15 cellular contexts compared by ENCODE assay signal in genomic region chr17:75874323-75875181, GRCh38. TPM values are rescaled to one million over a fixed set of nuclear protein-coding genes. Genes with fewer than 3 reads are reported as not detected.
DNase-seq lines count a peak whose midpoint lies in the region; ATAC-seq and TF ChIP-seq lines count a peak whose summit lies in the region.
"Had no signal": no experiment of that assay in that cellular context is flagged by ENCODE, and none has a peak within 500 bp of the region (broad histone marks: within the 10 kb centered on the region; RNA-seq: fewer than 3 reads in every experiment).

No MANE protein-coding gene starts in this region.

- in situ Hi-C loops in GM13977 (cut with MboI; ENCODE audit: low pct_unique_long_range_greater_than_20kb, low sequenced_read_pairs, unreplicated experiment) = no loop called here

- POLR2A ChIA-PET in activated CD4-positive, alpha-beta memory T cell treated with anti-CD3 and anti-CD28 coated beads, Interleukin-2, amount 10 ng/mL, durations not matched to agents 7 days and 5 days (lab: Charles Lee) = interaction anchor here (0.8 to 12.6 kb wide), 8 partner anchors 10 to 99 kb away, joined by 3 to 221 read pairs (median 24); partner anchors contain the start of genes TRIM65, UNK and WBP2
- POLR2A ChIA-PET in activated CD4-positive, alpha-beta memory T cell treated with anti-CD3 and anti-CD28 coated beads for 36 hours (lab: Charles Lee) = interaction anchor here (1.7 kb wide), 1 partner anchor 13 kb away, joined by 3 read pairs; no protein-coding TSS in a partner anchor

- H3K4me3 Mint-ChIP-seq in activated CD4-positive, alpha-beta memory T cell treated with anti-CD3 and anti-CD28 coated beads, Interleukin-2, amount 10 ng/mL, durations not matched to agents 7 days and 5 days = no peak overlapping the region
- no peak overlapping the region for H3K4me3 Mint-ChIP-seq in activated CD4-positive, alpha-beta memory T cell treated with anti-CD3 and anti-CD28 coated beads for 36 hours

- H3K27me3 Mint-ChIP-seq in activated CD4-positive, alpha-beta memory T cell treated with anti-CD3 and anti-CD28 coated beads, Interleukin-2, amount 10 ng/mL, durations not matched to agents 7 days and 5 days = peaks cover 7% of the 10 kb centered on the region
- no peaks in the 10 kb centered on the region for H3K27me3 Mint-ChIP-seq in activated CD4-positive, alpha-beta memory T cell treated with anti-CD3 and anti-CD28 coated beads for 36 hours

- H3K27ac Mint-ChIP-seq in activated CD4-positive, alpha-beta memory T cell treated with anti-CD3 and anti-CD28 coated beads, Interleukin-2, amount 10 ng/mL, durations not matched to agents 7 days and 5 days = peak overlapping the region; percentile 38
- no peak overlapping the region for H3K27ac Mint-ChIP-seq in activated CD4-positive, alpha-beta memory T cell treated with anti-CD3 and anti-CD28 coated beads for 36 hours

- H3K27ac ChIP-seq in RWPE2 (ENCODE audit: poor library complexity, severe bottlenecking) (peak overlapping the region; percentile 96), right atrium auricular region (peak overlapping the region; percentile 93 to 94), thoracic aorta (peak overlapping the region; percentile 99)

- no peak overlapping the region for H3K4me3 ChIP-seq in RWPE2 (ENCODE audit: severe bottlenecking)
- no peak overlapping the region for H3K4me3 ChIP-seq in right atrium auricular region
- H3K4me3 ChIP-seq in thoracic aorta = peak overlapping the region; percentile 78
- H3K4me3 ChIP-seq: HAP-1 had no signal

- no peak for TF ChIP-seq CTCF in RWPE2 (IDR thresholded peaks at IDR 0.05; ENCODE audit: poor library complexity, severe bottlenecking)
- no peak for TF ChIP-seq CTCF in right atrium auricular region (IDR thresholded peaks at IDR 0.05)
- no peak for TF ChIP-seq CTCF in thoracic aorta (IDR thresholded peaks at IDR 0.05)
- no peak for TF ChIP-seq CTCF in GM13977 (IDR thresholded peaks at IDR 0.05; ENCODE audit: extremely low read depth, insufficient read depth, missing control alignments)

- H3K9me3 ChIP-seq in RWPE2 (ENCODE audit: severe bottlenecking) (no peaks in the 10 kb centered on the region), right atrium auricular region (no peaks in the 10 kb centered on the region), thoracic aorta (no peaks in the 10 kb centered on the region)
- H3K9me3 ChIP-seq: HAP-1 had no signal

- H3K9me3 Mint-ChIP-seq in activated CD4-positive, alpha-beta memory T cell treated with anti-CD3 and anti-CD28 coated beads, Interleukin-2, amount 10 ng/mL, durations not matched to agents 7 days and 5 days = no peaks in the 10 kb centered on the region
- no peaks in the 10 kb centered on the region for H3K9me3 Mint-ChIP-seq in activated CD4-positive, alpha-beta memory T cell treated with anti-CD3 and anti-CD28 coated beads for 36 hours

- no peaks in the 10 kb centered on the region for H3K27me3 ChIP-seq in RWPE2 (ENCODE audit: insufficient read depth, poor library complexity, severe bottlenecking)
- H3K27me3 ChIP-seq in right atrium auricular region = no peaks in the 10 kb centered on the region
- no peaks in the 10 kb centered on the region for H3K27me3 ChIP-seq in thoracic aorta (replicated peaks; ENCODE audit: insufficient read depth)

- intact Hi-C loops in activated CD4-positive, alpha-beta memory T cell treated with anti-CD3 and anti-CD28 coated beads for 36 hours (cut with micrococcal nuclease) = no loop called here

- H3K4me1 Mint-ChIP-seq in activated CD4-positive, alpha-beta memory T cell treated with anti-CD3 and anti-CD28 coated beads, Interleukin-2, amount 10 ng/mL, durations not matched to agents 7 days and 5 days = peaks cover 55% of the 10 kb centered on the region
- H3K4me1 Mint-ChIP-seq in activated CD4-positive, alpha-beta memory T cell treated with anti-CD3 and anti-CD28 coated beads for 36 hours (ENCODE audit: low read depth) = peaks cover 35% of the 10 kb centered on the region

- no peak for ATAC-seq in RWPE2 (ENCODE audit: low read depth)
- no peak for ATAC-seq in thoracic aorta (ENCODE audit: insufficient number of reproducible peaks, low FRiP score, low read depth)
- ATAC-seq: right cardiac atrium had no signal

- H3K36me3 Mint-ChIP-seq in activated CD4-positive, alpha-beta memory T cell treated with anti-CD3 and anti-CD28 coated beads, Interleukin-2, amount 10 ng/mL, durations not matched to agents 7 days and 5 days (ENCODE audit: low read depth) = peaks cover 25% of the 10 kb centered on the region
- peaks cover 3% of the 10 kb centered on the region for H3K36me3 Mint-ChIP-seq in activated CD4-positive, alpha-beta memory T cell treated with anti-CD3 and anti-CD28 coated beads for 36 hours

- CTCF ChIA-PET in activated CD4-positive, alpha-beta memory T cell treated with anti-CD3 and anti-CD28 coated beads, Interleukin-2, amount 10 ng/mL, durations not matched to agents 7 days and 5 days (lab: Charles Lee) = interaction anchor here (1.9 to 7.5 kb wide), 5 partner anchors 14 to 131 kb away, joined by 6 to 91 read pairs (median 10); partner anchors contain the start of genes TRIM65, UNC13D and WBP2
- CTCF ChIA-PET in activated CD4-positive, alpha-beta memory T cell treated with anti-CD3 and anti-CD28 coated beads for 36 hours (lab: Charles Lee) = interaction anchor here (1.7 to 11.0 kb wide), 4 partner anchors 14 to 31 kb away, joined by 6 to 111 read pairs (median 16); partner anchors contain the start of gene WBP2

- peaks cover 18% of the 10 kb centered on the region for H3K36me3 ChIP-seq in RWPE2 (ENCODE audit: low read depth)
- H3K36me3 ChIP-seq in right atrium auricular region = peaks cover 20% of the 10 kb centered on the region
- H3K36me3 ChIP-seq in thoracic aorta = peaks cover 7% of the 10 kb centered on the region

- H3K4me1 ChIP-seq in RWPE2 (ENCODE audit: insufficient read depth, poor library complexity, severe bottlenecking) (peaks cover 32% of the 10 kb centered on the region), right atrium auricular region (peaks cover 0 to 80% of the 10 kb centered on the region in 2 donors), thoracic aorta (ENCODE audit: control insufficient read depth in 1 of 2, low read depth in 2 of 2) (peaks cover 57 to 80% of the 10 kb centered on the region in 2 donors)

- no peak for DNase-seq in activated CD4-positive, alpha-beta memory T cell treated with anti-CD3 and anti-CD28 coated beads, Interleukin-2, amount 10 ng/mL, durations not matched to agents 7 days and 5 days
- no peak for DNase-seq in activated CD4-positive, alpha-beta memory T cell treated with anti-CD3 and anti-CD28 coated beads for 36 hours
- no peak for DNase-seq in RWPE2 (ENCODE audit: low spot score)
- no peak for DNase-seq in right atrium auricular region (ENCODE audit: low spot score)
- DNase-seq in thoracic aorta (ENCODE audit: low spot score) = no peak
- no peak for DNase-seq in SW 1271 (lab: John Stamatoyannopoulos, UW)
- no peak for DNase-seq in DMS79 (lab: John Stamatoyannopoulos, UW)
- no peak for DNase-seq in GM13977 (ENCODE audit: low spot score)
- DNase-seq: ACHN; central memory CD4-positive, alpha-beta T cell; DMS 273 treated with DMSO at 0.1 percent for 48 hours; NCI-H1694; NCI-H774 had no signal

RNA-seq across cellular contexts. Expression of gene TRIM47, which starts 3.8 kb away (rescaled TPM):
- total RNA-seq in activated CD4-positive, alpha-beta memory T cell treated with anti-CD3 and anti-CD28 coated beads, Interleukin-2, amount 10 ng/mL, durations not matched to agents 7 days and 5 days = 10 to 100 TPM; 31.9 to 33.8 TPM
- total RNA-seq in activated CD4-positive, alpha-beta memory T cell treated with anti-CD3 and anti-CD28 coated beads for 36 hours = 10 to 100 TPM; 18.5 to 19.5 TPM
- 10 to 100 TPM; 16.8 to 24.8 TPM for total RNA-seq in right atrium auricular region
- total RNA-seq in thoracic aorta = 10 to 100 TPM; 58.9 to 94.0 TPM

RNA-seq across cellular contexts. Expression of gene WBP2, which starts 19.4 kb away (rescaled TPM):
- total RNA-seq in activated CD4-positive, alpha-beta memory T cell treated with anti-CD3 and anti-CD28 coated beads, Interleukin-2, amount 10 ng/mL, durations not matched to agents 7 days and 5 days = 100 to 1,000 TPM; 107 to 114 TPM
- 10 to 100 TPM; 79.1 to 80.6 TPM for total RNA-seq in activated CD4-positive, alpha-beta memory T cell treated with anti-CD3 and anti-CD28 coated beads for 36 hours
- total RNA-seq in right atrium auricular region = 100 to 1,000 TPM in 1 of 2 donors, 10 to 100 TPM in 1; 100.0 to 163 TPM
- total RNA-seq in thoracic aorta = 10 to 100 TPM; 55.8 to 83.1 TPM

RNA-seq across cellular contexts. Expression of gene TRIM65, which starts 22.2 kb away (rescaled TPM):
- 10 to 100 TPM; 24.9 to 26.1 TPM for total RNA-seq in activated CD4-positive, alpha-beta memory T cell treated with anti-CD3 and anti-CD28 coated beads, Interleukin-2, amount 10 ng/mL, durations not matched to agents 7 days and 5 days
- total RNA-seq in activated CD4-positive, alpha-beta memory T cell treated with anti-CD3 and anti-CD28 coated beads for 36 hours = 10 to 100 TPM; 27.5 to 28.2 TPM
- total RNA-seq in right atrium auricular region (1 to 10 TPM; 7.0 to 9.8 TPM), thoracic aorta (10 to 100 TPM; 21.4 to 22.6 TPM)

RNA-seq across cellular contexts. Expression of gene MRPL38, which starts 30.1 kb away (rescaled TPM):
- 10 to 100 TPM; 79.9 to 85.0 TPM for total RNA-seq in activated CD4-positive, alpha-beta memory T cell treated with anti-CD3 and anti-CD28 coated beads, Interleukin-2, amount 10 ng/mL, durations not matched to agents 7 days and 5 days
- total RNA-seq in activated CD4-positive, alpha-beta memory T cell treated with anti-CD3 and anti-CD28 coated beads for 36 hours = 100 to 1,000 TPM; 108 TPM
- total RNA-seq in right atrium auricular region (10 to 100 TPM; 27.2 to 36.4 TPM), thoracic aorta (10 to 100 TPM; 42.4 to 56.2 TPM)

RNA-seq across cellular contexts. Expression of gene UNC13D, which starts 30.3 kb away (rescaled TPM):
- 100 to 1,000 TPM; 179 to 190 TPM for total RNA-seq in activated CD4-positive, alpha-beta memory T cell treated with anti-CD3 and anti-CD28 coated beads, Interleukin-2, amount 10 ng/mL, durations not matched to agents 7 days and 5 days
- total RNA-seq in activated CD4-positive, alpha-beta memory T cell treated with anti-CD3 and anti-CD28 coated beads for 36 hours = 100 to 1,000 TPM; 135 to 139 TPM
- total RNA-seq in right atrium auricular region (10 to 100 TPM; 11.1 to 25.9 TPM), thoracic aorta (10 to 100 TPM; 13.5 to 36.0 TPM)
